ENCODE assay signal across 1 cellular context in the genomic region with DNA sequence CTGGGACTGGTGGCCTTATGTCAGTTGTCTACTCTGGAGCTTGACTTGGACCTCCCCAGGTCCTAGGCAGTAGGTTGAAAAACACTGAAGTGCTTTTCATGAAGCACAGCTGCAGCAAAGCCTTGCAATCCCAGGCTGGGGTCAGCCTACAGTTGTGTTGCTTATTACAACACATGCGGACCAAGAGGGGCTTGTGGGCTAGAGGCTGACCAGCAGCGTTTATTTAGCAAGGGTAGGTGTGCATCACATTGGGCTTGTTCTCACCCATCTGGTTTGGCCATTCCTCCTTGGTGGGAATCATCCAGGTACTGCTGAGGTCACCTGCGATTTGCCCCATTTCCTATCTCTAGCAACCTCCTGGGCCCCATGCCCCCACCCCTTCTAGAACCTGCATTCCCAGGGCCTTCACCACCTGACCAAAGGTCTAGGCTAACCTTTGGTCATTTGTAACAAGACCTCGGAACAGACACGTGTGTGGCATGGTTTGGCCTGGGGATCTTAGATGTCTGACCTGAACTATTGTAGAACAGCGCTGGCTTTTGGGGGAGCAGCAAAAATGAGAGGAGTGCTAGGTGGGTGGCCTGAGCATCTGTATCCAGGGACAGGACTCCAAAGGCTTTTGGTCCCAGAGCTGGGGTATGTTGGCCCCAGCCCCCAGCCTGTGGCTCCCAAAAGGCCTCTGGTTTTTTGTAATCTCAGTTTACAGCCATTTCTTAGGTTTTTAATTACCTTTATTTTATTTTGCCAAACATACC.
TF ChIP-seq lines count a peak whose summit lies in the region.

No MANE protein-coding gene starts in this region.

TF ChIP-seq in GM23338, 12 proteins besides CTCF, POLR2A, EP300 and RAD21:
- TF ChIP-seq, protein P1, sequence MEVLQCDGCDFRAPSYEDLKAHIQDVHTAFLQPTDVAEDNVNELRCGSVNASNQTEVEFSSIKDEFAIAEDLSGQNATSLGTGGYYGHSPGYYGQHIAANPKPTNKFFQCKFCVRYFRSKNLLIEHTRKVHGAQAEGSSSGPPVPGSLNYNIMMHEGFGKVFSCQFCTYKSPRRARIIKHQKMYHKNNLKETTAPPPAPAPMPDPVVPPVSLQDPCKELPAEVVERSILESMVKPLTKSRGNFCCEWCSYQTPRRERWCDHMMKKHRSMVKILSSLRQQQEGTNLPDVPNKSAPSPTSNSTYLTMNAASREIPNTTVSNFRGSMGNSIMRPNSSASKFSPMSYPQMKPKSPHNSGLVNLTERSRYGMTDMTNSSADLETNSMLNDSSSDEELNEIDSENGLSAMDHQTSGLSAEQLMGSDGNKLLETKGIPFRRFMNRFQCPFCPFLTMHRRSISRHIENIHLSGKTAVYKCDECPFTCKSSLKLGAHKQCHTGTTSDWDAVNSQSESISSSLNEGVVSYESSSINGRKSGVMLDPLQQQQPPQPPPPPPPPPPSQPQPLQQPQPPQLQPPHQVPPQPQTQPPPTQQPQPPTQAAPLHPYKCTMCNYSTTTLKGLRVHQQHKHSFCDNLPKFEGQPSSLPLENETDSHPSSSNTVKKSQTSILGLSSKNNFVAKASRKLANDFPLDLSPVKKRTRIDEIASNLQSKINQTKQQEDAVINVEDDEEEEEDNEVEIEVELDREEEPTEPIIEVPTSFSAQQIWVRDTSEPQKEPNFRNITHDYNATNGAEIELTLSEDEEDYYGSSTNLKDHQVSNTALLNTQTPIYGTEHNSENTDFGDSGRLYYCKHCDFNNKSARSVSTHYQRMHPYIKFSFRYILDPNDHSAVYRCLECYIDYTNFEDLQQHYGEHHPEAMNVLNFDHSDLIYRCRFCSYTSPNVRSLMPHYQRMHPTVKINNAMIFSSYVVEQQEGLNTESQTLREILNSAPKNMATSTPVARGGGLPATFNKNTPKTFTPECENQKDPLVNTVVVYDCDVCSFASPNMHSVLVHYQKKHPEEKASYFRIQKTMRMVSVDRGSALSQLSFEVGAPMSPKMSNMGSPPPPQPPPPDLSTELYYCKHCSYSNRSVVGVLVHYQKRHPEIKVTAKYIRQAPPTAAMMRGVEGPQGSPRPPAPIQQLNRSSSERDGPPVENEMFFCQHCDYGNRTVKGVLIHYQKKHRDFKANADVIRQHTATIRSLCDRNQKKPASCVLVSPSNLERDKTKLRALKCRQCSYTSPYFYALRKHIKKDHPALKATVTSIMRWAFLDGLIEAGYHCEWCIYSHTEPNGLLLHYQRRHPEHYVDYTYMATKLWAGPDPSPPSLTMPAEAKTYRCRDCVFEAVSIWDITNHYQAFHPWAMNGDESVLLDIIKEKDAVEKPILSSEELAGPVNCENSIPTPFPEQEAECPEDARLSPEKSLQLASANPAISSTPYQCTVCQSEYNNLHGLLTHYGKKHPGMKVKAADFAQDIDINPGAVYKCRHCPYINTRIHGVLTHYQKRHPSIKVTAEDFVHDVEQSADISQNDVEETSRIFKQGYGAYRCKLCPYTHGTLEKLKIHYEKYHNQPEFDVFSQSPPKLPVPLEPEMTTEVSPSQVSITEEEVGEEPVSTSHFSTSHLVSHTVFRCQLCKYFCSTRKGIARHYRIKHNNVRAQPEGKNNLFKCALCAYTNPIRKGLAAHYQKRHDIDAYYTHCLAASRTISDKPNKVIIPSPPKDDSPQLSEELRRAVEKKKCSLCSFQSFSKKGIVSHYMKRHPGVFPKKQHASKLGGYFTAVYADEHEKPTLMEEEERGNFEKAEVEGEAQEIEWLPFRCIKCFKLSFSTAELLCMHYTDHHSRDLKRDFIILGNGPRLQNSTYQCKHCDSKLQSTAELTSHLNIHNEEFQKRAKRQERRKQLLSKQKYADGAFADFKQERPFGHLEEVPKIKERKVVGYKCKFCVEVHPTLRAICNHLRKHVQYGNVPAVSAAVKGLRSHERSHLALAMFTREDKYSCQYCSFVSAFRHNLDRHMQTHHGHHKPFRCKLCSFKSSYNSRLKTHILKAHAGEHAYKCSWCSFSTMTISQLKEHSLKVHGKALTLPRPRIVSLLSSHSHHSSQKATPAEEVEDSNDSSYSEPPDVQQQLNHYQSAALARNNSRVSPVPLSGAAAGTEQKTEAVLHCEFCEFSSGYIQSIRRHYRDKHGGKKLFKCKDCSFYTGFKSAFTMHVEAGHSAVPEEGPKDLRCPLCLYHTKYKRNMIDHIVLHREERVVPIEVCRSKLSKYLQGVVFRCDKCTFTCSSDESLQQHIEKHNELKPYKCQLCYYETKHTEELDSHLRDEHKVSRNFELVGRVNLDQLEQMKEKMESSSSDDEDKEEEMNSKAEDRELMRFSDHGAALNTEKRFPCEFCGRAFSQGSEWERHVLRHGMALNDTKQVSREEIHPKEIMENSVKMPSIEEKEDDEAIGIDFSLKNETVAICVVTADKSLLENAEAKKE (CRISPR knock-in tag; IDR thresholded peaks at IDR 0.05): no peak
- peak; percentile 75; the same call in 1 of the 2 replicates for TF ChIP-seq POLR2AphosphoS5 (IDR thresholded peaks at IDR 0.05; ENCODE audit: low read depth)
